Comparison of ENCODE assay signal across 13 cellular contexts in the genomic region with DNA sequence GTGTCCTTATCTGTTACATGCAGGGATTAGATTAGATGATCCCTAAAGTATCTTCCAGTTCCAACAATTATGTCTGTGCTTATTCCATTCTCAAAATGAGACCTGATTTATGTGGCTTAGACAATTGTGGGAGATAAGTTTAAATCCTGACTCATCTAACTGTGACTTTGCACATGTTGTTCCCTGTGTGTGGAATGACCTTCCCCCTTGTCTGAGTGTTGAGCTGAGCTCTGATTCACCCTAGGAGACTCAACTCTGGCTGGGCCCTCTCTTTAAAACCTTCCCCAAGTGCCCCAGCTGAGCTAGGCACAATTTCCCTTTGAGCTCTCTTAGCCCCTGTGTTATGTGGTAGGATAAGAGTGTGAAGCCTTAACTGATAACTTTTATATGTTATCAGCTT.
A peak's percentile ranks its signal among the peaks of the same experiment; 100 is the strongest.
DNase-seq lines count a peak whose midpoint lies in the region; ATAC-seq and TF ChIP-seq lines count a peak whose summit lies in the region.
"Had no signal": no experiment of that assay in that cellular context is flagged by ENCODE, and none has a peak within 500 bp of the region (broad histone marks: within the 10 kb centered on the region; RNA-seq: fewer than 3 reads in every experiment).

No MANE protein-coding gene starts in this region.

- peak overlapping the region; percentile 50 for H3K27ac Mint-ChIP-seq in activated naive CD8-positive, alpha-beta T cell
- no peak overlapping the region for H3K27ac Mint-ChIP-seq in activated naive CD8-positive, alpha-beta T cell treated with anti-CD3 and anti-CD28 coated beads for 36 hours
- H3K27ac Mint-ChIP-seq: activated CD4-positive, alpha-beta T cell treated with anti-CD3 and anti-CD28 coated beads, Interleukin-2, amount 10 ng/mL, durations not matched to agents 7 days and 5 days had no signal

- no peaks in the 10 kb centered on the region for H3K36me3 ChIP-seq in right atrium auricular region
- H3K36me3 ChIP-seq: BLaER1 had no signal

- peaks cover 29% of the 10 kb centered on the region for H3K4me1 Mint-ChIP-seq in activated naive CD8-positive, alpha-beta T cell (ENCODE audit: low read depth)
- H3K4me1 Mint-ChIP-seq in activated naive CD8-positive, alpha-beta T cell treated with anti-CD3 and anti-CD28 coated beads for 36 hours: peaks cover 27% of the 10 kb centered on the region

- H3K4me3 Mint-ChIP-seq in activated naive CD8-positive, alpha-beta T cell: no peak overlapping the region
- H3K4me3 Mint-ChIP-seq in activated naive CD8-positive, alpha-beta T cell treated with anti-CD3 and anti-CD28 coated beads for 36 hours: no peak overlapping the region
- H3K4me3 Mint-ChIP-seq: activated CD4-positive, alpha-beta T cell treated with anti-CD3 and anti-CD28 coated beads, Interleukin-2, amount 10 ng/mL, durations not matched to agents 7 days and 5 days had no signal

- no peak for TF ChIP-seq CTCF in right atrium auricular region (IDR thresholded peaks at IDR 0.05)

- no peaks in the 10 kb centered on the region for H3K36me3 Mint-ChIP-seq in activated naive CD8-positive, alpha-beta T cell
- no peaks in the 10 kb centered on the region for H3K36me3 Mint-ChIP-seq in activated naive CD8-positive, alpha-beta T cell treated with anti-CD3 and anti-CD28 coated beads for 36 hours

- peak; percentile 62 for ATAC-seq in stimulated activated naive CD8-positive, alpha-beta T cell treated with anti-CD3 and anti-CD28 coated beads, Interleukin-15, Interleukin-2, amounts not matched to agents 100 U/mL and 50 U/mL, for 24 hours

- H3K4me1 ChIP-seq in right atrium auricular region: no peaks in the 10 kb centered on the region
- H3K4me1 ChIP-seq: BLaER1 had no signal

- H3K9me3 ChIP-seq in right atrium auricular region: no peaks in the 10 kb centered on the region
- H3K9me3 ChIP-seq: BLaER1 had no signal

- H3K4me3 ChIP-seq in right atrium auricular region: no peak overlapping the region
- H3K4me3 ChIP-seq: BLaER1 had no signal

- H3K27me3 ChIP-seq in right atrium auricular region: no peaks in the 10 kb centered on the region
- H3K27me3 ChIP-seq: BLaER1 had no signal

- peaks cover 14% of the 10 kb centered on the region for H3K27me3 Mint-ChIP-seq in activated naive CD8-positive, alpha-beta T cell
- H3K27me3 Mint-ChIP-seq in activated naive CD8-positive, alpha-beta T cell treated with anti-CD3 and anti-CD28 coated beads for 36 hours: peaks cover 17% of the 10 kb centered on the region
- H3K27me3 Mint-ChIP-seq: activated CD4-positive, alpha-beta T cell treated with anti-CD3 and anti-CD28 coated beads, Interleukin-2, amount 10 ng/mL, durations not matched to agents 7 days and 5 days had no signal

- DNase-seq in activated naive CD8-positive, alpha-beta T cell treated with anti-CD3 and anti-CD28 coated beads for 36 hours: no peak
- peak; percentile 75 for DNase-seq in RKO (ENCODE audit: low spot score)
- peak; percentile 27 for DNase-seq in fibroblast of gingiva (ENCODE audit: low read depth)
- peak; percentile 31 for DNase-seq in stimulated activated naive CD8-positive, alpha-beta T cell treated with anti-CD3 and anti-CD28 coated beads, Interleukin-15, Interleukin-2, amounts not matched to agents 100 U/mL and 50 U/mL, for 24 hours
- DNase-seq in hippocampal formation (lab: John Stamatoyannopoulos, UW): no peak
- DNase-seq in right atrium auricular region (ENCODE audit: low spot score): no peak
- no peak for DNase-seq in medulla oblongata (ENCODE audit: extremely low spot score)
- DNase-seq: activated CD4-positive, alpha-beta T cell treated with anti-CD3 and anti-CD28 coated beads, Interleukin-2, amount 10 ng/mL, durations not matched to agents 7 days and 5 days; NCI-H510A; nucleus accumbens; SIG-M5 had no signal

- H3K9me3 Mint-ChIP-seq in activated naive CD8-positive, alpha-beta T cell (ENCODE audit: low read depth): no peaks in the 10 kb centered on the region
- H3K9me3 Mint-ChIP-seq in activated naive CD8-positive, alpha-beta T cell treated with anti-CD3 and anti-CD28 coated beads for 36 hours: no peaks in the 10 kb centered on the region
- H3K9me3 Mint-ChIP-seq: activated CD4-positive, alpha-beta T cell treated with anti-CD3 and anti-CD28 coated beads, Interleukin-2, amount 10 ng/mL, durations not matched to agents 7 days and 5 days had no signal

- H3K27ac ChIP-seq in right atrium auricular region: no peak overlapping the region
- H3K27ac ChIP-seq: BLaER1 had no signal

Comparison
In these comparisons a context has a peak if more than half of its experiments do, and no peak if none do; other contexts are left out.
1. DNase-seq: peak in RKO (single experiment), fibroblast of gingiva (single experiment) and stimulated activated naive CD8-positive, alpha-beta T cell treated with anti-CD3 and anti-CD28 coated beads, Interleukin-15, Interleukin-2, amounts not matched to agents 100 U/mL and 50 U/mL, for 24 hours (single experiment); none in activated naive CD8-positive, alpha-beta T cell treated with anti-CD3 and anti-CD28 coated beads for 36 hours (single experiment), hippocampal formation (0 of 2), right atrium auricular region (single experiment) and medulla oblongata (single experiment).